ENCODE assay signal across 8 cellular contexts in the genomic region with DNA sequence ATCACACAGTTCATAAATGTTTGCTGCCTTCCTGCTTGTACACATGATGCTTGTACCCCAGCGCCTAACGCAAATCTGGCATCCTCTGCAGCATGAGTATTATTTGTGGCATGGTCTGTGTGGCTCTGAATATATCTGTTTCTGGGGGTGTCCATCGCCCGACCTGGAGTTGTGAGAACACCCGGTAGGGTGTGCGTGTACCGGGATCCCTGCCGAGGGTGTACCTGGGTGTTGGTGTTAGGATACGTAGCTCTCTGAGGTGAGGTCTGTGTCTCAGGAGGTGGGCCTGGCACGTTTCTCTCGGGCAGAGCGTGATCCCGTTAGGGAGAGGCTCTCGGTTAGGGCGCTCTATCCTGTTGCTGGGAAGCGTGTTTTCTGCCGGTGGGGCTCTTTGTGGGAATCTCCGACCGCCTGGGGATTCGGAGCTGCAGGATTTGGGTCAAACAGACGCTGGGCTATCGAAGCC. TPM values are rescaled to one million over a fixed set of nuclear protein-coding genes. Genes with fewer than 3 reads are reported as not detected.
DNase-seq lines count a peak whose midpoint lies in the region; ATAC-seq and TF ChIP-seq lines count a peak whose summit lies in the region.

No MANE protein-coding gene starts in this region.

- peak overlapping the region; percentile 33 to 74 (median 71) for H3K4me3 Mint-ChIP-seq in brain

- H3K27me3 Mint-ChIP-seq in brain = peaks cover 50% of the 10 kb centered on the region

- CTCF ChIA-PET in BJ (lab: Yijun Ruan, JAX) = interaction anchor here (0.8 to 1.4 kb wide), 2 partner anchors 9 to 121 kb away, joined by 3 read pairs; no protein-coding TSS in a partner anchor

- no peak for TF ChIP-seq POLR2A in thyroid gland (IDR thresholded peaks at IDR 0.05)

- POLR2A ChIA-PET in BJ (lab: Charles Lee) = no interaction called here

- intact Hi-C loops in left colon (cut with DNase I, micrococcal nuclease) = no loop called here
- intact Hi-C loops in thyroid gland (cut with DNase I) = no loop called here

- H3K36me3 ChIP-seq in BJ (ENCODE audit: control insufficient read depth, insufficient read depth, low read length) (no peaks in the 10 kb centered on the region), thyroid gland (no peaks in the 10 kb centered on the region)

- peak overlapping the region; percentile 49 for H3K4me3 ChIP-seq in BJ (ENCODE audit: low read depth, low read length)
- H3K4me3 ChIP-seq in thyroid gland (replicated peaks in 1 of 3) = peak overlapping the region in 2 of 3 donors; percentile 8 to 54

- DNase-seq in BJ (ENCODE audit: low read depth) (no peak), NCI-H146 treated with DMSO at 0.1 percent for 48 hours (lab: John Stamatoyannopoulos, UW; ENCODE audit: unreplicated experiment) (peak; percentile 54), left colon (peak in 1 of 2 donors; percentile 43), thyroid gland (no peak), HuH-7 (ENCODE audit: low spot score) (no peak)

- H3K27ac Mint-ChIP-seq in brain = peak overlapping the region in 3 of 5 experiments; percentile 20 to 79 (median 41)

- TF ChIP-seq CTCF in BJ (IDR thresholded peaks at IDR 0.05; ENCODE audit: insufficient read depth, low read depth, low read length) (no peak), brain (conservative IDR thresholded peaks at IDR 0.05) (no peak), thyroid gland (IDR thresholded peaks at IDR 0.05) (no peak)

- H3K27me3 ChIP-seq in BJ (ENCODE audit: control insufficient read depth, insufficient read depth, low read length) (peaks cover 7% of the 10 kb centered on the region), thyroid gland (no peaks in the 10 kb centered on the region)

- H3K27ac ChIP-seq in thyroid gland = peak overlapping the region; percentile 94 to 99 (median 95)

- peaks cover 16% of the 10 kb centered on the region for H3K4me1 Mint-ChIP-seq in brain

- H3K9me3 Mint-ChIP-seq in brain = no peaks in the 10 kb centered on the region

- H3K4me1 ChIP-seq in thyroid gland = peaks cover 16 to 21% of the 10 kb centered on the region in 2 donors

- 21 to 81% methylated on average over 2 to 20 of the region's 22 CpGs for WGBS in thyroid gland, 2 donors

- ATAC-seq in left colon (peak; percentile 32), GM18858 (IDR thresholded peaks at IDR 0.05; ENCODE audit: unreplicated experiment) (no peak), HG03342 (IDR thresholded peaks at IDR 0.05; ENCODE audit: unreplicated experiment) (no peak)

- H3K9me3 ChIP-seq in thyroid gland = no peaks in the 10 kb centered on the region

- no peaks in the 10 kb centered on the region for H3K36me3 Mint-ChIP-seq in brain

RNA-seq across cellular contexts. Expression of a gene that starts 10.4 kb away (rescaled TPM):
- polyA plus RNA-seq in BJ (2011; rRNA removed) (58.4 and 107 TPM in 2 replicates), brain (ENCODE audit: insufficient read depth, low read depth, low replicate concordance) (134 TPM)
- polyA minus RNA-seq in BJ (2011; rRNA and poly(A)+ RNA removed) = 72.8 and 96.5 TPM in 2 replicates
- total RNA-seq in left colon (10 to 100 TPM; 10.5 to 24.3 TPM), thyroid gland (1 to 10 TPM in 3 of 4 donors, under 1 TPM in 1; 0.54 to 3.9 (median 2.2) TPM)

RNA-seq across cellular contexts. Expression of a gene that starts 10.8 kb away (rescaled TPM):
- polyA plus RNA-seq in BJ (2011; rRNA removed) (not detected in 2 replicates), brain (ENCODE audit: insufficient read depth, low read depth, low replicate concordance) (0.32 TPM)
- 0.67 TPM in 1 of 2 replicates, not detected in the other for polyA minus RNA-seq in BJ (2011; rRNA and poly(A)+ RNA removed)
- total RNA-seq in left colon (under 1 TPM in 1 of 2 donors, not detected in 1; 0.56 TPM), thyroid gland (under 1 TPM in 2 of 4 donors, not detected in 2; 0.22 to 0.29 TPM)

RNA-seq across cellular contexts. Expression of a gene that starts 19.4 kb away (rescaled TPM):
- polyA plus RNA-seq in BJ (2011; rRNA removed) (263 and 287 TPM in 2 replicates), brain (ENCODE audit: insufficient read depth, low read depth, low replicate concordance) (158 TPM)
- polyA minus RNA-seq in BJ (2011; rRNA and poly(A)+ RNA removed) = 82.3 and 130 TPM in 2 replicates
- total RNA-seq in left colon (100 to 1,000 TPM; 135 to 152 TPM), thyroid gland (100 to 1,000 TPM in 2 of 4 donors, 10 to 100 TPM in 2; 70.5 to 117 (median 85.8) TPM)

RNA-seq across cellular contexts. Expression of a gene that starts 41.2 kb away (rescaled TPM):
- polyA plus RNA-seq in BJ (2011; rRNA removed) (50.8 and 52.0 TPM in 2 replicates), brain (ENCODE audit: insufficient read depth, low read depth, low replicate concordance) (41.1 TPM)
- polyA minus RNA-seq in BJ (2011; rRNA and poly(A)+ RNA removed) = 22.4 and 23.6 TPM in 2 replicates
- total RNA-seq in left colon (10 to 100 TPM; 39.1 to 39.5 TPM), thyroid gland (10 to 100 TPM; 37.7 to 48.6 (median 45.3) TPM)

RNA-seq across cellular contexts. Expression of a gene that starts 41.3 kb away (rescaled TPM):
- polyA plus RNA-seq in BJ (2011; rRNA removed) (8.6 and 12.1 TPM in 2 replicates), brain (ENCODE audit: insufficient read depth, low read depth, low replicate concordance) (10.4 TPM)
- polyA minus RNA-seq in BJ (2011; rRNA and poly(A)+ RNA removed) = 29.9 and 30.9 TPM in 2 replicates
- total RNA-seq in left colon (10 to 100 TPM; 49.5 to 73.2 TPM), thyroid gland (100 to 1,000 TPM in 1 of 4 donors, 10 to 100 TPM in 3; 36.1 to 107 (median 58.2) TPM)
